30 cellular contexts compared by ENCODE assay signal in the genomic region with DNA sequence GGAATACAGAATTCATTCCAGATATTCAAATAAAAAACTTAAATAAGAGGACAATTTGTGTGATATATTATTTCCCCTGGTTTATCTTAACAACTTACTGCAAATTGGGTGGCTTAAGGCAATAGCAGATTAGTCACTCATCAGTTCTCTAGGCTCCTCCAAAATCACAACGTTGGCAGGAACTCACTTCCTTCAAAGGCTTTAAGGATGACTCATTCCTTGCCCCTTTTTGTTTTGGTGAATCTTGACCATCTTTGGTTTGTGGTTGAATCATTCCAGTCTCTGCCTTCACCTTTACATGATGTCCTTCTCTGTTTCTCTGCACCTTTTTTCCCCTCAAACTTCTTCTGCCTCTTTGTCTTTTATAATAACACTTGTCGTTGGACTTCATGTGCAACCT. TPM values are rescaled to one million over a fixed set of nuclear protein-coding genes. Genes with fewer than 3 reads are reported as not detected.
"Had no signal": no experiment of that assay in that cellular context is flagged by ENCODE, and none has a peak within 500 bp of the region (broad histone marks: within the 10 kb centered on the region; RNA-seq: fewer than 3 reads in every experiment).

No MANE protein-coding gene starts in this region.

- DNase-seq: effector memory CD4-positive, alpha-beta T cell; gastrocnemius medialis; heart right ventricle; hypothalamus; immature natural killer cell; left colon; naive thymus-derived CD4-positive, alpha-beta T cell; nephron progenitor cell; psoas muscle; retina; spleen; stimulated activated CD4-positive, alpha-beta T cell treated with anti-CD3 and anti-CD28 coated beads, Interleukin-15, amount 100 ng/mL, for 24 hours; stimulated activated CD4-positive, alpha-beta T cell treated with anti-CD3 and anti-CD28 coated beads, Interleukin-1b, Interleukin-23, amount 100 ng/mL, for 48 hours; stimulated activated CD4-positive, alpha-beta T cell treated with anti-CD3 and anti-CD28 coated beads, Interleukin-4, amount 100 ng/mL, for 24 hours; stimulated activated naive B cell treated with anti-CD40 and anti-IgM and Interleukin-4, amounts not matched to agents 10 μg/mL and 1 μg/mL and 100 μg/mL, for 72 hours; stimulated activated naive CD8-positive, alpha-beta T cell treated with anti-CD3 and anti-CD28 coated beads, Interleukin-15, amount 100 ng/mL, for 72 hours; testis; upper lobe of right lung had no signal

RNA-seq across cellular contexts. Expression of gene OR10AG1, which starts 3.4 kb away (rescaled TPM):
- total RNA-seq: esophagus muscularis mucosa; fibroblast of villous mesenchyme; gastrocnemius medialis; heart right ventricle; kidney epithelial cell; left colon; liver; lung microvascular endothelial cell; mesenteric fat pad; mononuclear cell; naive thymus-derived CD4-positive, alpha-beta T cell; osteoblast; psoas muscle; sciatic nerve; skeletal muscle tissue; spleen; subcutaneous adipose tissue; tibial nerve; upper lobe of right lung had no signal

RNA-seq across cellular contexts. Expression of gene OR5F1, which starts 28.0 kb away (rescaled TPM):
- total RNA-seq: esophagus muscularis mucosa; fibroblast of villous mesenchyme; gastrocnemius medialis; heart right ventricle; kidney epithelial cell; left colon; liver; lung microvascular endothelial cell; mesenteric fat pad; mononuclear cell; naive thymus-derived CD4-positive, alpha-beta T cell; osteoblast; psoas muscle; sciatic nerve; skeletal muscle tissue; spleen; subcutaneous adipose tissue; testis; tibial nerve; upper lobe of right lung had no signal

RNA-seq across cellular contexts. Expression of gene OR5I1, which starts 30.2 kb away (rescaled TPM):
- total RNA-seq: esophagus muscularis mucosa; fibroblast of villous mesenchyme; gastrocnemius medialis; heart right ventricle; kidney epithelial cell; left colon; liver; lung microvascular endothelial cell; mesenteric fat pad; mononuclear cell; naive thymus-derived CD4-positive, alpha-beta T cell; osteoblast; psoas muscle; sciatic nerve; skeletal muscle tissue; spleen; subcutaneous adipose tissue; testis; tibial nerve; upper lobe of right lung had no signal

RNA-seq across cellular contexts. Expression of gene OR5W2, which starts 52.0 kb away (rescaled TPM):
- total RNA-seq: esophagus muscularis mucosa; fibroblast of villous mesenchyme; gastrocnemius medialis; heart right ventricle; kidney epithelial cell; left colon; liver; lung microvascular endothelial cell; mesenteric fat pad; mononuclear cell; naive thymus-derived CD4-positive, alpha-beta T cell; osteoblast; psoas muscle; sciatic nerve; skeletal muscle tissue; spleen; subcutaneous adipose tissue; testis; tibial nerve; upper lobe of right lung had no signal
